33 cellular contexts compared by ENCODE assay signal in genomic region chr13:20689291-20689690, GRCh38. TPM values are rescaled to one million over a fixed set of nuclear protein-coding genes. Genes with fewer than 3 reads are reported as not detected.
"Had no signal": no experiment of that assay in that cellular context is flagged by ENCODE, and none has a peak within 500 bp of the region (broad histone marks: within the 10 kb centered on the region; RNA-seq: fewer than 3 reads in every experiment).

No MANE protein-coding gene starts in this region.

- ATAC-seq: activated CD4-positive, alpha-beta T cell treated with anti-CD3 and anti-CD28 coated beads for 36 hours; activated CD4-positive, CD25-positive, alpha-beta regulatory T cell treated with anti-CD3 and anti-CD28 coated beads, Interleukin-2, amount 50 U/mL, for 24 hours; activated CD8-positive, alpha-beta memory T cell treated with anti-CD3 and anti-CD28 coated beads, Interleukin-2, amount 10 ng/mL, durations not matched to agents 7 days and 5 days; activated CD8-positive, alpha-beta T cell treated with anti-CD3 and anti-CD28 coated beads, Interleukin-2, amount 10 ng/mL, durations not matched to agents 7 days and 5 days; activated naive CD8-positive, alpha-beta T cell treated with anti-CD3 and anti-CD28 coated beads, Interleukin-2, amount 50 U/mL, for 24 hours; body of pancreas; WTC11 had no signal

- H3K27ac ChIP-seq: body of pancreas, brain microvascular endothelial cell, breast epithelium, cardiac muscle cell, WERI-Rb-1 had no signal

- DNase-seq: activated CD4-positive, alpha-beta memory T cell treated with anti-CD3 and anti-CD28 coated beads, Interleukin-2, amount 10 ng/mL, durations not matched to agents 7 days and 5 days; activated CD4-positive, alpha-beta T cell treated with anti-CD3 and anti-CD28 coated beads for 1 hour; activated CD4-positive, alpha-beta T cell treated with anti-CD3 and anti-CD28 coated beads for 36 hours; activated CD4-positive, alpha-beta T cell treated with anti-CD3 and anti-CD28 coated beads for 48 hours; activated CD4-positive, alpha-beta T cell treated with anti-CD3 and anti-CD28 coated beads, Interleukin-2, amount 10 ng/mL, durations not matched to agents 7 days and 5 days; activated CD4-positive, alpha-beta T cell treated with anti-CD3 and anti-CD28 coated beads, Interleukin-2, amount 50 U/mL, for 48 hours; activated CD4-positive, CD25-positive, alpha-beta regulatory T cell; activated CD8-positive, alpha-beta memory T cell treated with anti-CD3 and anti-CD28 coated beads for 24 hours; activated CD8-positive, alpha-beta memory T cell treated with anti-CD3 and anti-CD28 coated beads, Interleukin-2, amount 10 ng/mL, durations not matched to agents 7 days and 5 days; activated CD8-positive, alpha-beta memory T cell treated with anti-CD3 and anti-CD28 coated beads, Interleukin-2, amount 50 U/mL, for 48 hours; activated CD8-positive, alpha-beta T cell treated with anti-CD3 and anti-CD28 coated beads, Interleukin-2, amount 10 ng/mL, durations not matched to agents 7 days and 5 days; activated effector memory CD4-positive, alpha-beta T cell treated with Interleukin-2 at 50 U/mL for 16 hours; activated gamma-delta T cell; activated naive CD4-positive, alpha-beta T cell treated with anti-CD3 and anti-CD28 coated beads, Interleukin-2, amount 10 ng/mL, durations not matched to agents 7 days and 5 days; activated naive CD4-positive, alpha-beta T cell treated with Interleukin-2 at 50 U/mL for 16 hours; activated naive CD8-positive, alpha-beta T cell treated with anti-CD3 and anti-CD28 coated beads, Interleukin-2, amount 10 ng/mL, durations not matched to agents 7 days and 5 days; activated naive CD8-positive, alpha-beta T cell treated with anti-CD3 and anti-CD28 coated beads, Interleukin-2, amount 50 U/mL, for 24 hours; activated T-cell treated with anti-CD3 and anti-CD28 coated beads, Interleukin-2, amount 50 U/mL, for 24 hours; activated T-cell treated with anti-CD3 and anti-CD28 coated beads, Interleukin-2, amount 50 U/mL, for 48 hours; amniotic stem cell; aorta; body of pancreas; brain microvascular endothelial cell; caudate nucleus; cerebellar nuclear complex; T-helper 1 cell; T-helper 2 cell; T-helper 9 cell; WERI-Rb-1 had no signal

- H3K27me3 ChIP-seq: body of pancreas, brain microvascular endothelial cell, breast epithelium, cardiac muscle cell had no signal

- H3K4me1 ChIP-seq: body of pancreas, breast epithelium had no signal

RNA-seq across cellular contexts. Expression of gene IL17D, which starts 14.2 kb away (rescaled TPM):
- total RNA-seq: activated CD4-positive, alpha-beta memory T cell treated with anti-CD3 and anti-CD28 coated beads, Interleukin-2, amount 10 ng/mL, durations not matched to agents 7 days and 5 days; activated CD4-positive, alpha-beta T cell treated with anti-CD3 and anti-CD28 coated beads, Interleukin-2, amount 10 ng/mL, durations not matched to agents 7 days and 5 days; activated naive CD8-positive, alpha-beta T cell treated with anti-CD3 and anti-CD28 coated beads, Interleukin-2, amount 10 ng/mL, durations not matched to agents 7 days and 5 days had no signal
